Comparison of ENCODE assay signal across 17 cellular contexts in the genomic region with DNA sequence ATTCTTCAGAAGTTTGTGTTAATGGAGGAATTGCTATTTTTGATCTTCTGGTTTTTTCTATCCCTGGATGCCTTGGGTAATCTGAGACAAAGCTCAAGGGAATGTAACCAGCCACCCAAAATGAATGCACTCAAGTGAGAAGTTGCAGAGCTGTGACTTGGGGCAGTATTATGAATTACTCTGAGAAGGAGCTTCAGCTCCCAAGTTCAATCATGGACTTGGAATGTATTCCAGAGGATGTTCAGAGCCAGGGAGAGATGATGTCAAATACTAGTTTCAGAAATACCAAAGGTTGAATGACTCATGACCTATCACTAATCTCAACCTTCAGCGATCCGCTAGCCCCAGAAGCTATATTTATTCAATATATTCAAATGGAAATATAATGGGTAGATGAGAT.
DNase-seq lines count a peak whose midpoint lies in the region; ATAC-seq and TF ChIP-seq lines count a peak whose summit lies in the region.
"Had no signal": no experiment of that assay in that cellular context is flagged by ENCODE, and none has a peak within 500 bp of the region (broad histone marks: within the 10 kb centered on the region; RNA-seq: fewer than 3 reads in every experiment).

No MANE protein-coding gene starts in this region.

- no CpG with 5 or more reads among the region's 2 CpGs for WGBS in mesendoderm (ENCODE audit: extremely low coverage, insufficient coverage, low lambda C conversion rate)

- H3K4me2 ChIP-seq in mesendoderm (ENCODE audit: low read length), result no peak overlapping the region
- no peak overlapping the region for H3K4me2 ChIP-seq in GM23338
- H3K4me2 ChIP-seq: A549 had no signal

- H2BK120ac ChIP-seq in mesendoderm (ENCODE audit: low read depth, low read length), result no peak overlapping the region

- H3K36me3 ChIP-seq in mesendoderm (ENCODE audit: control insufficient read depth, insufficient read depth, low read length) (no peaks in the 10 kb centered on the region), GM23338 (ENCODE audit: insufficient read depth) (no peaks in the 10 kb centered on the region)
- H3K36me3 ChIP-seq: WERI-Rb-1 had no signal

- no peak overlapping the region for H3K27ac Mint-ChIP-seq in GM23338
- H3K27ac Mint-ChIP-seq: memory B cell; stimulated activated naive CD8-positive, alpha-beta T cell treated with anti-CD3 and anti-CD28 coated beads, Interleukin-15, amount 100 ng/mL, for 72 hours had no signal

- H3K56ac ChIP-seq in mesendoderm (ENCODE audit: low read length), result no peak overlapping the region

- no peak for ATAC-seq in GM23338
- no peak for ATAC-seq in GM21526 (IDR thresholded peaks at IDR 0.05; ENCODE audit: low FRiP score, unreplicated experiment)
- ATAC-seq: A549; stimulated activated naive CD8-positive, alpha-beta T cell treated with anti-CD3 and anti-CD28 coated beads, Interleukin-15, amount 100 ng/mL, for 72 hours had no signal

- peaks cover 5% of the 10 kb centered on the region; the same call in 2 of the 3 replicates for H3K36me3 Mint-ChIP-seq in GM23338 (ENCODE audit: low read depth)
- H3K36me3 Mint-ChIP-seq: memory B cell had no signal

- no peak overlapping the region for H3K23ac ChIP-seq in mesendoderm (ENCODE audit: low read length)

- no peak overlapping the region for H3K4ac ChIP-seq in mesendoderm (ENCODE audit: low read depth, low read length)

- H3K79me1 ChIP-seq in mesendoderm (ENCODE audit: low read length), result no peaks in the 10 kb centered on the region

- H3K27ac ChIP-seq in mesendoderm (ENCODE audit: low read depth, low read length) (no peak overlapping the region), GM23338 (ENCODE audit: low read depth) (no peak overlapping the region)
- H3K27ac ChIP-seq: A549, skin epidermis, WERI-Rb-1 had no signal

- no peaks in the 10 kb centered on the region for H3K27me3 Mint-ChIP-seq in GM23338 (ENCODE audit: insufficient read depth, low read depth, poor library complexity)
- H3K27me3 Mint-ChIP-seq: memory B cell; stimulated activated naive CD8-positive, alpha-beta T cell treated with anti-CD3 and anti-CD28 coated beads, Interleukin-15, amount 100 ng/mL, for 72 hours had no signal

- CTCF ChIA-PET in AG04449 (lab: Yijun Ruan, JAX), result interaction anchor here (3.1 kb wide), 1 partner anchor 28 kb away, joined by 30 read pairs; no protein-coding TSS in a partner anchor

- no peak overlapping the region for H2BK5ac ChIP-seq in mesendoderm (ENCODE audit: low read length)

- H4K20me1 ChIP-seq in GM23338 (replicated peaks; ENCODE audit: insufficient read depth), result no peaks in the 10 kb centered on the region

- H3K4me1 ChIP-seq in mesendoderm (ENCODE audit: control insufficient read depth, low read depth, low read length) (no peaks in the 10 kb centered on the region), GM23338 (ENCODE audit: insufficient read depth) (no peaks in the 10 kb centered on the region)
- H3K4me1 ChIP-seq: A549 had no signal

- H3F3A ChIP-seq in GM23338 (replicated peaks; ENCODE audit: low read depth), result no peaks in the 10 kb centered on the region

- peaks cover 15% of the 10 kb centered on the region; the same call in 2 of the 3 replicates for H3K9me3 Mint-ChIP-seq in GM23338

- DNase-seq in AG04449 (ENCODE audit: low read depth, low spot score) (peak; percentile 83), HFF-Myc (ENCODE audit: extremely low read depth, low read depth) (peak; percentile 22), astrocyte of the hippocampus (ENCODE audit: low read depth, low spot score) (peak; percentile 60), iris pigment epithelial cell (ENCODE audit: low read depth) (peak; percentile 83), mesendoderm (no peak), GM23338 (ENCODE audit: low spot score) (no peak), NCI-H2029 (lab: John Stamatoyannopoulos, UW) (no peak)
- DNase-seq: activated naive CD4-positive, alpha-beta T cell treated with anti-CD3 and anti-CD28 coated beads, Interleukin-2, amount 50 U/mL, for 16 hours; DMS79; NCI-H1105 treated with DMSO at 0.1 percent for 48 hours; NCI-H510A; stimulated activated naive CD8-positive, alpha-beta T cell treated with anti-CD3 and anti-CD28 coated beads, Interleukin-15, amount 100 ng/mL, for 72 hours; WERI-Rb-1 had no signal

- no peak overlapping the region for H3K18ac ChIP-seq in mesendoderm (ENCODE audit: low read length)

- H3K79me2 ChIP-seq in mesendoderm (ENCODE audit: control insufficient read depth, insufficient read depth, low read length), result no peaks in the 10 kb centered on the region
- no peaks in the 10 kb centered on the region for H3K79me2 ChIP-seq in GM23338 (replicated peaks; ENCODE audit: insufficient read depth)

- peaks cover 2% of the 10 kb centered on the region for H3K9me2 ChIP-seq in GM23338 (ENCODE audit: insufficient read depth)

- TF ChIP-seq CTCF in AG04449 (IDR thresholded peaks at IDR 0.05; ENCODE audit: insufficient read depth, low read length, missing control alignments), result no peak
- TF ChIP-seq CTCF in HFF-Myc (IDR thresholded peaks at IDR 0.05; ENCODE audit: low read depth, low read length, missing control alignments), result no peak
- TF ChIP-seq CTCF in GM23338 (conservative IDR thresholded peaks at IDR 0.05; ENCODE audit: low read depth in 2 of 2), result no peak

- no peak overlapping the region for H2BK15ac ChIP-seq in mesendoderm (replicated peaks; ENCODE audit: low read depth)

- no peak overlapping the region for H4K8ac ChIP-seq in mesendoderm (ENCODE audit: low read depth, low read length)

- no peak overlapping the region for H3K4me3 Mint-ChIP-seq in GM23338
- H3K4me3 Mint-ChIP-seq: memory B cell; stimulated activated naive CD8-positive, alpha-beta T cell treated with anti-CD3 and anti-CD28 coated beads, Interleukin-15, amount 100 ng/mL, for 72 hours had no signal

- no peak overlapping the region for H2AFZ ChIP-seq in GM23338

- H3K4me1 Mint-ChIP-seq in GM23338, result no peaks in the 10 kb centered on the region
- H3K4me1 Mint-ChIP-seq: memory B cell; stimulated activated naive CD8-positive, alpha-beta T cell treated with anti-CD3 and anti-CD28 coated beads, Interleukin-15, amount 100 ng/mL, for 72 hours had no signal

- H2AK5ac ChIP-seq in mesendoderm (ENCODE audit: low read length), result no peak overlapping the region

- H3K27me3 ChIP-seq in mesendoderm (ENCODE audit: insufficient read depth, low read length, poor library complexity) (no peaks in the 10 kb centered on the region), GM23338 (ENCODE audit: insufficient read depth) (no peaks in the 10 kb centered on the region)

- H3K4me3 ChIP-seq in AG04449 (ENCODE audit: low read depth, low read length), result no peak overlapping the region
- H3K4me3 ChIP-seq in HFF-Myc (replicated peaks; ENCODE audit: low read depth, low read length), result no peak overlapping the region
- no peak overlapping the region for H3K4me3 ChIP-seq in mesendoderm (ENCODE audit: low read length)
- H3K4me3 ChIP-seq in GM23338, result no peak overlapping the region
- H3K4me3 ChIP-seq: A549, skin epidermis had no signal

- no peak overlapping the region for H3K9ac ChIP-seq in mesendoderm (ENCODE audit: low read length)

- no peak overlapping the region for H4K5ac ChIP-seq in mesendoderm (ENCODE audit: low read length)

- POLR2A ChIA-PET in AG04449 (lab: Yijun Ruan, JAX), result interaction anchor here (0.8 to 1.7 kb wide), 2 partner anchors 10 to 23 kb away, joined by 3 read pairs; no protein-coding TSS in a partner anchor

TF ChIP-seq in GM23338, 12 proteins besides CTCF, POLR2A, EP300 and RAD21:
- TF ChIP-seq CREB1 (CRISPR knock-in tag; IDR thresholded peaks at IDR 0.05; ENCODE audit: low read depth), result no peak
- no peak for TF ChIP-seq EZH2 (IDR thresholded peaks at IDR 0.05; ENCODE audit: low read depth, unreplicated experiment)
- TF ChIP-seq JUNB (IDR thresholded peaks at IDR 0.05; ENCODE audit: unreplicated experiment), result no peak
- TF ChIP-seq EZH2phosphoT487 (IDR thresholded peaks at IDR 0.05; ENCODE audit: unreplicated experiment), result no peak

Comparison
In these comparisons a context has a peak if more than half of its experiments do, and no peak if none do; other contexts are left out.
1. DNase-seq: peak in AG04449 (single experiment), HFF-Myc (single experiment), astrocyte of the hippocampus (single experiment) and iris pigment epithelial cell (single experiment); none in mesendoderm (single experiment), GM23338 (single experiment) and NCI-H2029 (single experiment).